In genomic region chr7:99098824-99099498, GRCh38 we compare ENCODE assay signal across 10 cellular contexts. TPM values are rescaled to one million over a fixed set of nuclear protein-coding genes. Genes with fewer than 3 reads are reported as not detected.
DNase-seq lines count a peak whose midpoint lies in the region; ATAC-seq lines count a peak whose summit lies in the region.
"Had no signal": no experiment of that assay in that cellular context is flagged by ENCODE, and none has a peak within 500 bp of the region (broad histone marks: within the 10 kb centered on the region; RNA-seq: fewer than 3 reads in every experiment).

No MANE protein-coding gene starts in this region.

- peak; percentile 90 for DNase-seq in EH (ENCODE audit: low read depth)
- no peak for DNase-seq in Right ventricle myocardium superior
- no peak for DNase-seq in sciatic nerve (ENCODE audit: low spot score)
- DNase-seq in superior temporal gyrus (ENCODE audit: extremely low spot score), result no peak
- DNase-seq in activated naive CD4-positive, alpha-beta T cell treated with anti-CD3 and anti-CD28 coated beads, Interleukin-2, amount 50 U/mL, for 72 hours (ENCODE audit: low spot score in 2 of 2), result no peak
- DNase-seq in NCI-H2171 treated with DMSO at 0.1 percent for 48 hours (lab: John Stamatoyannopoulos, UW), result no peak
- no peak for DNase-seq in NK-92 treated with Interleukin-12 subunit alpha and Interleukin-12 subunit beta, amount 100 ng/mL, for 24 hours (lab: John Stamatoyannopoulos, UW)
- DNase-seq: DMS153, thyroid gland had no signal

- H3K4me3 Mint-ChIP-seq in activated T-helper 17 cell treated with anti-CD3 and anti-CD28 coated beads, Interleukin-2, amount 50 U/mL, for 72 hours, result peak overlapping the region; percentile 44

- H3K9me3 Mint-ChIP-seq in activated T-helper 17 cell treated with anti-CD3 and anti-CD28 coated beads, Interleukin-2, amount 50 U/mL, for 72 hours, result peaks cover 9% of the 10 kb centered on the region
- H3K9me3 Mint-ChIP-seq in activated naive CD4-positive, alpha-beta T cell treated with anti-CD3 and anti-CD28 coated beads, Interleukin-2, amount 50 U/mL, for 72 hours, result peaks cover 9% of the 10 kb centered on the region in 2 donors

- peaks cover 41% of the 10 kb centered on the region for H3K4me1 Mint-ChIP-seq in activated T-helper 17 cell treated with anti-CD3 and anti-CD28 coated beads, Interleukin-2, amount 50 U/mL, for 72 hours

- H3K27me3 Mint-ChIP-seq in activated T-helper 17 cell treated with anti-CD3 and anti-CD28 coated beads, Interleukin-2, amount 50 U/mL, for 72 hours, result no peaks in the 10 kb centered on the region

- H3K27ac Mint-ChIP-seq in activated T-helper 17 cell treated with anti-CD3 and anti-CD28 coated beads, Interleukin-2, amount 50 U/mL, for 72 hours, result peak overlapping the region; percentile 34
- H3K27ac Mint-ChIP-seq in activated naive CD4-positive, alpha-beta T cell treated with anti-CD3 and anti-CD28 coated beads, Interleukin-2, amount 50 U/mL, for 72 hours, result no peak overlapping the region

- intact Hi-C loops in Right ventricle myocardium superior (cut with DNase I), result no loop called here
- intact Hi-C loops in sciatic nerve (cut with DNase I), result no loop called here

- H3K36me3 Mint-ChIP-seq in activated T-helper 17 cell treated with anti-CD3 and anti-CD28 coated beads, Interleukin-2, amount 50 U/mL, for 72 hours (ENCODE audit: low read depth), result peaks cover 45% of the 10 kb centered on the region
- H3K36me3 Mint-ChIP-seq in activated naive CD4-positive, alpha-beta T cell treated with anti-CD3 and anti-CD28 coated beads, Interleukin-2, amount 50 U/mL, for 72 hours, result peaks cover 8 to 46% of the 10 kb centered on the region in 2 donors

- ATAC-seq in activated T-helper 17 cell treated with anti-CD3 and anti-CD28 coated beads, Interleukin-2, amount 50 U/mL, for 72 hours (replicated peaks), result no peak
- ATAC-seq in Right ventricle myocardium superior (ENCODE audit: poor library complexity) (peak; percentile 41), sciatic nerve (peak; percentile 31)
- no peak for ATAC-seq in activated naive CD4-positive, alpha-beta T cell treated with anti-CD3 and anti-CD28 coated beads, Interleukin-2, amount 50 U/mL, for 72 hours

RNA-seq across cellular contexts. Expression of gene SMURF1, which starts 44.9 kb away (rescaled TPM):
- total RNA-seq in activated T-helper 17 cell treated with anti-CD3 and anti-CD28 coated beads, Interleukin-2, amount 50 U/mL, for 72 hours, result 10 to 100 TPM; 23.0 to 26.0 TPM
- total RNA-seq in Right ventricle myocardium superior, result 9.0 TPM
- total RNA-seq in sciatic nerve, result 37.0 TPM
- total RNA-seq in activated naive CD4-positive, alpha-beta T cell treated with anti-CD3 and anti-CD28 coated beads, Interleukin-2, amount 50 U/mL, for 72 hours, result 10 to 100 TPM; 13.5 to 19.6 TPM

Comparison
In these comparisons a context has a peak if more than half of its experiments do, and no peak if none do; other contexts are left out.
1. ATAC-seq: peak in Right ventricle myocardium superior (single experiment) and sciatic nerve (single experiment); none in activated T-helper 17 cell treated with anti-CD3 and anti-CD28 coated beads, Interleukin-2, amount 50 U/mL, for 72 hours (single experiment) and activated naive CD4-positive, alpha-beta T cell treated with anti-CD3 and anti-CD28 coated beads, Interleukin-2, amount 50 U/mL, for 72 hours (0 of 2).